ENCODE assay signal across 22 cellular contexts in genomic region chr3:152185941-152186630, GRCh38.
"Had no signal": no experiment of that assay in that cellular context is flagged by ENCODE, and none has a peak within 500 bp of the region (broad histone marks: within the 10 kb centered on the region; RNA-seq: fewer than 3 reads in every experiment).

No MANE protein-coding gene starts in this region.

- H3K9ac ChIP-seq: parathyroid adenoma had no signal

- H2AFZ ChIP-seq: hepatocyte, parathyroid adenoma had no signal

- DNase-seq: activated CD4-positive, alpha-beta memory T cell treated with anti-CD3 and anti-CD28 coated beads, Interleukin-2, amount 10 ng/mL, durations not matched to agents 7 days and 5 days; activated CD4-positive, alpha-beta T cell treated with anti-CD3 and anti-CD28 coated beads for 4 hours; activated effector memory CD4-positive, alpha-beta T cell treated with Interleukin-2 at 50 U/mL for 16 hours; activated naive CD4-positive, alpha-beta T cell treated with anti-CD3 and anti-CD28 coated beads, Interleukin-2, amount 50 U/mL, for 16 hours; activated T-cell treated with anti-CD3 and anti-CD28 coated beads, Interleukin-2, amount 50 U/mL, for 24 hours; adrenal gland; body of pancreas; central memory CD4-positive, alpha-beta T cell; colonic mucosa; esophagus squamous epithelium; left lung; mammary epithelial cell; naive B cell; stimulated activated CD4-positive, alpha-beta T cell treated with anti-CD3 and anti-CD28 coated beads, Interleukin-1b, Interleukin-23, amount 100 ng/mL, for 48 hours; stomach; testis; upper lobe of left lung had no signal

- H3K27ac Mint-ChIP-seq: activated CD4-positive, alpha-beta memory T cell treated with anti-CD3 and anti-CD28 coated beads, Interleukin-2, amount 10 ng/mL, durations not matched to agents 7 days and 5 days; activated T-cell treated with anti-CD3 and anti-CD28 coated beads, Interleukin-2, amount 50 U/mL, for 24 hours; naive B cell; WTC11 had no signal

- H3K4me2 ChIP-seq: hepatocyte had no signal

- H3K27me3 ChIP-seq: adrenal gland, body of pancreas, colonic mucosa, esophagus squamous epithelium, hepatocyte, left lung, stomach, upper lobe of left lung had no signal

- H3K4me1 ChIP-seq: adrenal gland, colonic mucosa, parathyroid adenoma, testis, upper lobe of left lung had no signal

- H3K79me2 ChIP-seq: hepatocyte, parathyroid adenoma had no signal

- ATAC-seq: body of pancreas, left lung, WTC11 had no signal

- FAIRE-seq: keratinocyte, TTC549 had no signal

- H3K9me3 ChIP-seq: adrenal gland, body of pancreas, colonic mucosa, esophagus squamous epithelium, left lung, stomach, testis, upper lobe of left lung had no signal

- H3K27me3 Mint-ChIP-seq: activated CD4-positive, alpha-beta memory T cell treated with anti-CD3 and anti-CD28 coated beads, Interleukin-2, amount 10 ng/mL, durations not matched to agents 7 days and 5 days; activated T-cell treated with anti-CD3 and anti-CD28 coated beads, Interleukin-2, amount 50 U/mL, for 24 hours; naive B cell had no signal

- H3K4me1 Mint-ChIP-seq: WTC11 had no signal

- H3K36me3 Mint-ChIP-seq: WTC11 had no signal

- H3K4me3 ChIP-seq: adrenal gland, body of pancreas, colonic mucosa, esophagus squamous epithelium, hepatocyte, left lung, stomach, testis, upper lobe of left lung had no signal

- H3K27ac ChIP-seq: adrenal gland, body of pancreas, colonic mucosa, esophagus squamous epithelium, hepatocyte, left lung, parathyroid adenoma, stomach, testis, upper lobe of left lung had no signal

- H3K4me3 Mint-ChIP-seq: activated CD4-positive, alpha-beta memory T cell treated with anti-CD3 and anti-CD28 coated beads, Interleukin-2, amount 10 ng/mL, durations not matched to agents 7 days and 5 days; activated T-cell treated with anti-CD3 and anti-CD28 coated beads, Interleukin-2, amount 50 U/mL, for 24 hours; naive B cell; WTC11 had no signal

- H3K36me3 ChIP-seq: adrenal gland, colonic mucosa, esophagus squamous epithelium, left lung, stomach, upper lobe of left lung had no signal

- H3K9me3 Mint-ChIP-seq: activated CD4-positive, alpha-beta memory T cell treated with anti-CD3 and anti-CD28 coated beads, Interleukin-2, amount 10 ng/mL, durations not matched to agents 7 days and 5 days; activated T-cell treated with anti-CD3 and anti-CD28 coated beads, Interleukin-2, amount 50 U/mL, for 24 hours; naive B cell; WTC11 had no signal
